ENCODE assay signal across 8 cellular contexts in genomic region chr7:37208528-37208927, GRCh38.
A peak's percentile ranks its signal among the peaks of the same experiment; 100 is the strongest.
DNase-seq lines count a peak whose midpoint lies in the region; ATAC-seq and TF ChIP-seq lines count a peak whose summit lies in the region.

No MANE protein-coding gene starts in this region.

- no peaks in the 10 kb centered on the region for H3K9me3 ChIP-seq in PC-3 (ENCODE audit: low read length)
- no peaks in the 10 kb centered on the region for H3K9me3 ChIP-seq in breast epithelium
- H3K9me3 ChIP-seq in stomach smooth muscle (ENCODE audit: control insufficient read depth in 2 of 2, low read length in 2 of 2), result no peaks in the 10 kb centered on the region

- TF ChIP-seq CTCF in PC-3 (conservative IDR thresholded peaks at IDR 0.05; ENCODE audit: low read depth, low read length) (0 out of 2 replicates have a peak, but pooled peaks have one; percentile 26), breast epithelium (IDR thresholded peaks at IDR 0.05) (peak in 1 of 3 donors; percentile 48)

- H3K9ac ChIP-seq in PC-3 (ENCODE audit: low read length) (no peak overlapping the region), stomach smooth muscle (ENCODE audit: low read length in 2 of 2) (no peak overlapping the region)

- H3K4me3 ChIP-seq in PC-3 (ENCODE audit: low read length) (no peak overlapping the region), breast epithelium (no peak overlapping the region), stomach smooth muscle (ENCODE audit: low read length in 2 of 2) (no peak overlapping the region)

- H3K27ac ChIP-seq in PC-3 (ENCODE audit: low read length) (no peak overlapping the region), breast epithelium (peak overlapping the region; percentile 58 to 78), layer of hippocampus (ENCODE audit: low read depth, low read length) (peak overlapping the region; percentile 60), stomach smooth muscle (ENCODE audit: low read length) (peak overlapping the region; percentile 3)

- H3K4me2 ChIP-seq in PC-3 (ENCODE audit: low read length), result no peak overlapping the region

- no peak overlapping the region for H2AFZ ChIP-seq in PC-3 (ENCODE audit: low read length)

- POLR2A ChIA-PET in PC-3 (lab: Charles Lee; ENCODE audit: unreplicated experiment), result no interaction called here

- no peak for TF ChIP-seq POLR2A in breast epithelium (IDR thresholded peaks at IDR 0.05)

- no peaks in the 10 kb centered on the region for H3K9me2 ChIP-seq in PC-3 (replicated peaks; ENCODE audit: low read length)

- DNase-seq in DMS53 treated with DMSO at 0.1 percent for 48 hours (lab: John Stamatoyannopoulos, UW; ENCODE audit: unreplicated experiment) (peak; percentile 55), PC-3 (peak; percentile 5), breast epithelium (ENCODE audit: low spot score in 2 of 2) (peak in 1 of 2 donors; percentile 58)
- DNase-seq in activated CD4-positive, CD25-positive, alpha-beta regulatory T cell treated with anti-CD3 and anti-CD28 coated beads, Interleukin-2, amount 50 U/mL, for 72 hours, result no peak

- H3K36me3 ChIP-seq in PC-3 (ENCODE audit: low read depth, low read length), result no peaks in the 10 kb centered on the region
- H3K36me3 ChIP-seq in breast epithelium, result no peaks in the 10 kb centered on the region
- no peaks in the 10 kb centered on the region for H3K36me3 ChIP-seq in stomach smooth muscle (ENCODE audit: control insufficient read depth in 2 of 2, insufficient read depth in 2 of 2, low read length in 2 of 2)

- intact Hi-C loops in PC-3 (cut with micrococcal nuclease), result no loop called here
- intact Hi-C loops in breast epithelium (cut with DNase I; ENCODE audit: low total_unique reads), result no loop called here

- H3K79me2 ChIP-seq in PC-3 (ENCODE audit: low read length), result no peaks in the 10 kb centered on the region

- 0 out of 2 replicates have a peak, but pooled peaks cover 4% of the 10 kb centered on the region for H3K27me3 ChIP-seq in PC-3 (ENCODE audit: low read length)
- H3K27me3 ChIP-seq in breast epithelium, result no peaks in the 10 kb centered on the region
- no peaks in the 10 kb centered on the region for H3K27me3 ChIP-seq in layer of hippocampus (ENCODE audit: control insufficient read depth, insufficient read depth, low read length)
- no peaks in the 10 kb centered on the region for H3K27me3 ChIP-seq in stomach smooth muscle (ENCODE audit: control insufficient read depth in 1 of 2, insufficient read depth in 2 of 2, low read length in 2 of 2)

- ATAC-seq in GM19438 (IDR thresholded peaks at IDR 0.05; ENCODE audit: low read depth, unreplicated experiment) (peak; percentile 71), HG03469 (IDR thresholded peaks at IDR 0.05; ENCODE audit: unreplicated experiment) (peak; percentile 70), PC-3 (no peak)

- H3F3A ChIP-seq in PC-3 (ENCODE audit: low read length, unreplicated experiment), result no peaks in the 10 kb centered on the region

- no peaks in the 10 kb centered on the region for H4K20me1 ChIP-seq in PC-3 (ENCODE audit: low read length)

- CTCF ChIA-PET in PC-3 (lab: Charles Lee), result no interaction called here

- BruUV-seq in PC-3 (replicated peaks; lab: Mats Ljungman, UMichigan), result no TSS peak

- H3K4me1 ChIP-seq in PC-3 (ENCODE audit: insufficient read depth, low read length) (no peaks in the 10 kb centered on the region), breast epithelium (peaks cover 0 to 4% of the 10 kb centered on the region in 2 donors), stomach smooth muscle (ENCODE audit: control insufficient read depth, insufficient read depth, low read length) (peaks cover 17% of the 10 kb centered on the region)
